Comparison of ENCODE assay signal across 22 cellular contexts in the genomic region with DNA sequence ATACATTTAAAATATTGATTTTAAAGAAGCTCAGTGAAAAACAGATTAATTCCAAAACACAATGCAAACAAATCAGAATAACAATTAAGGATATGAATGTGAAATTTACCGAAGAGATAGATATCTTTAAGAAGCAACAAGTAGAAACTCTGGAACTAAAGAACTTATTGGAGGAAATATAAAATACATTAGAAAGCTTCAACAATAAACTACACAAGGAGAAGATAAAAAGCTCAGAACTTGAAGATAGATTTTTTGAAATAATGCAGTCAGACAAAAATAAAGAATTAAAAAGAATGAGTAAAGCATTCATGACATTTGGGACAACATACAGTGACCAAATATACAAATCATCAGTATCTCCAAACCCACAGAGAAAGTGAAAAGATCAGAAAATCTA.
"Had no signal": no experiment of that assay in that cellular context is flagged by ENCODE, and none has a peak within 500 bp of the region (broad histone marks: within the 10 kb centered on the region; RNA-seq: fewer than 3 reads in every experiment).

No MANE protein-coding gene starts in this region.

- DNase-seq: dorsolateral prefrontal cortex; effector CD8-positive, alpha-beta T cell; gastrocnemius medialis; heart right ventricle; hypothalamus; kidney glomerular epithelial cell; mammary epithelial cell; small intestine; stimulated activated CD4-positive, alpha-beta T cell treated with anti-CD3 and anti-CD28 coated beads, Interleukin-4, amount 100 ng/mL, for 1 hour; stimulated activated CD8-positive, alpha-beta memory T cell treated with anti-CD3 and anti-CD28 coated beads, Interleukin-4, amount 100 ng/mL, for 48 hours; stimulated activated naive CD8-positive, alpha-beta T cell treated with anti-CD3 and anti-CD28 coated beads, Interleukin-15, Interleukin-2, amounts not matched to agents 100 U/mL and 50 U/mL, for 24 hours; thyroid gland had no signal

- FAIRE-seq: islet of Langerhans, small intestine, urothelium cell line had no signal

- H3K36me3 ChIP-seq: gastrocnemius medialis, neutrophil, thyroid gland had no signal

- H3K9me3 ChIP-seq: thyroid gland had no signal

- H3K27ac ChIP-seq: coronary artery, dorsolateral prefrontal cortex, epithelial cell of prostate, esophagus muscularis mucosa, gastrocnemius medialis, heart right ventricle, neutrophil, right atrium auricular region, suprapubic skin, thyroid gland had no signal

- H3K4me1 ChIP-seq: esophagus muscularis mucosa, gastrocnemius medialis, heart right ventricle, right atrium auricular region, suprapubic skin, thyroid gland had no signal

- ATAC-seq: gastrocnemius medialis; heart right ventricle; naive thymus-derived CD8-positive, alpha-beta T cell; stimulated activated effector memory CD8-positive, alpha-beta T cell treated with anti-CD3 and anti-CD28 coated beads, Interleukin-12 subunit alpha, Interleukin-12 subunit beta, amount 100 ng/mL, for 72 hours; stimulated activated naive CD8-positive, alpha-beta T cell treated with anti-CD3 and anti-CD28 coated beads, Interleukin-15, Interleukin-2, amounts not matched to agents 100 U/mL and 50 U/mL, for 24 hours had no signal

- H3K4me3 ChIP-seq: coronary artery, dorsolateral prefrontal cortex, esophagus muscularis mucosa, gastrocnemius medialis, heart right ventricle, right atrium auricular region, suprapubic skin, thyroid gland had no signal
